15 cellular contexts compared by ENCODE assay signal in genomic region chr15:47301481-47301880, GRCh38.
DNase-seq lines count a peak whose midpoint lies in the region; ATAC-seq and TF ChIP-seq lines count a peak whose summit lies in the region.
"Had no signal": no experiment of that assay in that cellular context is flagged by ENCODE, and none has a peak within 500 bp of the region (broad histone marks: within the 10 kb centered on the region; RNA-seq: fewer than 3 reads in every experiment).

No MANE protein-coding gene starts in this region.

- no peaks in the 10 kb centered on the region for H3K4me1 ChIP-seq in right atrium auricular region
- H3K4me1 ChIP-seq: SJSA1 had no signal

- no peak overlapping the region for H3K27ac ChIP-seq in right atrium auricular region
- H3K27ac ChIP-seq: SJSA1 had no signal

- H3K4me3 ChIP-seq in right atrium auricular region = no peak overlapping the region
- H3K4me3 ChIP-seq: SJSA1 had no signal

- H3K27me3 ChIP-seq in right atrium auricular region = no peaks in the 10 kb centered on the region
- H3K27me3 ChIP-seq: SJSA1 had no signal

- H3K36me3 ChIP-seq in right atrium auricular region = no peaks in the 10 kb centered on the region
- H3K36me3 ChIP-seq: SJSA1 had no signal

- TF ChIP-seq POLR2A in GM18505 (IDR thresholded peaks at IDR 0.05; ENCODE audit: borderline replicate concordance, extremely low read depth, insufficient read depth, insufficient read length) = no peak

- DNase-seq in NCI-H1417 (lab: John Stamatoyannopoulos, UW) (peak; percentile 48 to 84 (median 51)), NCI-H526 (lab: John Stamatoyannopoulos, UW) (peak; percentile 24 to 63), myocyte (ENCODE audit: low read depth) (peak; percentile 52), EL (no peak), right atrium auricular region (ENCODE audit: low spot score) (no peak)
- no peak for DNase-seq in stimulated activated CD4-positive, alpha-beta T cell treated with anti-CD3 and anti-CD28 coated beads, Interleukin-2, amount 100 ng/mL, for 24 hours
- DNase-seq: activated CD4-positive, alpha-beta T cell treated with anti-CD3 and anti-CD28 coated beads for 36 hours; Kasumi-1; left ventricle myocardium superior; stimulated activated CD4-positive, alpha-beta T cell treated with anti-CD3 and anti-CD28 coated beads, Interleukin-15, amount 100 ng/mL, for 24 hours; T-helper 9 cell had no signal

- no peak for TF ChIP-seq CTCF in right atrium auricular region (IDR thresholded peaks at IDR 0.05)

- ATAC-seq in GM19025 (IDR thresholded peaks at IDR 0.05; ENCODE audit: low read depth, unreplicated experiment) = peak; percentile 61
- ATAC-seq in GM18505 (IDR thresholded peaks at IDR 0.05; ENCODE audit: unreplicated experiment) = no peak
- ATAC-seq: activated CD4-positive, alpha-beta T cell treated with anti-CD3 and anti-CD28 coated beads for 36 hours; activated naive CD4-positive, alpha-beta T cell treated with anti-CD3 and anti-CD28 coated beads, Interleukin-2, amount 50 U/mL, for 72 hours; left ventricle myocardium superior had no signal

- no peaks in the 10 kb centered on the region for H3K9me3 ChIP-seq in right atrium auricular region
- H3K9me3 ChIP-seq: SJSA1 had no signal

Comparison
In these comparisons a context has a peak if more than half of its experiments do, and no peak if none do; other contexts are left out.
1. DNase-seq: peak in NCI-H1417 (3 of 3), NCI-H526 (2 of 2) and myocyte (single experiment); none in stimulated activated CD4-positive, alpha-beta T cell treated with anti-CD3 and anti-CD28 coated beads, Interleukin-2, amount 100 ng/mL, for 24 hours (0 of 2), EL (single experiment) and right atrium auricular region (single experiment).